In genomic region chr5:100852988-100853449, GRCh38 we compare ENCODE assay signal across 8 cellular contexts. TPM values are rescaled to one million over a fixed set of nuclear protein-coding genes. Genes with fewer than 3 reads are reported as not detected.
DNase-seq lines count a peak whose midpoint lies in the region; ATAC-seq and TF ChIP-seq lines count a peak whose summit lies in the region.
"Had no signal": no experiment of that assay in that cellular context is flagged by ENCODE, and none has a peak within 500 bp of the region (broad histone marks: within the 10 kb centered on the region; RNA-seq: fewer than 3 reads in every experiment).

No MANE protein-coding gene starts in this region.

- peak overlapping the region in 8 of 10 donors; percentile 22 to 87 (median 53) for H3K4me3 Mint-ChIP-seq in naive thymus-derived CD4-positive, alpha-beta T cell
- no peak overlapping the region for H3K4me3 Mint-ChIP-seq in type B pancreatic cell

- peaks cover 9 to 11% of the 10 kb centered on the region in 2 donors for H3K4me1 ChIP-seq in naive thymus-derived CD4-positive, alpha-beta T cell (ENCODE audit: control insufficient read depth in 2 of 2, insufficient read depth in 2 of 2, low read length in 2 of 2)

- ATAC-seq in GM18870 (IDR thresholded peaks at IDR 0.05; ENCODE audit: unreplicated experiment) (peak; percentile 96), HG02610 (IDR thresholded peaks at IDR 0.05; ENCODE audit: unreplicated experiment) (peak; percentile 97)
- peak; percentile 76 for ATAC-seq in naive thymus-derived CD4-positive, alpha-beta T cell

- intact Hi-C loops in naive thymus-derived CD4-positive, alpha-beta T cell (cut with micrococcal nuclease): loop anchor here (1.0 to 2.0 kb wide), 9 partner anchors 8 to 72 kb away; partner anchors contain the start of gene ST8SIA4 (in 1 of the 2)

- no peaks in the 10 kb centered on the region for H3K9me3 Mint-ChIP-seq in naive thymus-derived CD4-positive, alpha-beta T cell
- no peaks in the 10 kb centered on the region for H3K9me3 Mint-ChIP-seq in type B pancreatic cell

- H3K27ac ChIP-seq in naive thymus-derived CD4-positive, alpha-beta T cell (ENCODE audit: low read depth, low read length): no peak overlapping the region

- CTCF ChIA-PET in naive thymus-derived CD4-positive, alpha-beta T cell (lab: Charles Lee): no interaction called here

- H3K4me1 Mint-ChIP-seq in naive thymus-derived CD4-positive, alpha-beta T cell: peaks cover 28 to 45% (median 41%) of the 10 kb centered on the region in 7 donors
- peaks cover 8% of the 10 kb centered on the region for H3K4me1 Mint-ChIP-seq in type B pancreatic cell (ENCODE audit: unreplicated experiment)

- H3K36me3 Mint-ChIP-seq in naive thymus-derived CD4-positive, alpha-beta T cell: peaks cover 7 to 32% (median 18%) of the 10 kb centered on the region in 5 donors
- H3K36me3 Mint-ChIP-seq in type B pancreatic cell: no peaks in the 10 kb centered on the region

- H3K27ac Mint-ChIP-seq in naive thymus-derived CD4-positive, alpha-beta T cell: peak overlapping the region in 8 of 9 donors; percentile 30 to 97 (median 64)
- H3K27ac Mint-ChIP-seq in type B pancreatic cell: no peak overlapping the region

- POLR2A ChIA-PET in naive thymus-derived CD4-positive, alpha-beta T cell (lab: Charles Lee): no interaction called here

- H3K9me3 ChIP-seq in naive thymus-derived CD4-positive, alpha-beta T cell (ENCODE audit: control insufficient read depth in 2 of 3, low read length in 3 of 3): no peaks in the 10 kb centered on the region

- TF ChIP-seq CTCF in type B pancreatic cell (conservative IDR thresholded peaks at IDR 0.05) (no peak), foreskin fibroblast (IDR thresholded peaks at IDR 0.05; ENCODE audit: low read depth, low read length) (no peak)

- peaks cover 0 to 3% (median 0%) of the 10 kb centered on the region in 3 experiments for H3K36me3 ChIP-seq in naive thymus-derived CD4-positive, alpha-beta T cell (ENCODE audit: control insufficient read depth in 2 of 3, insufficient read depth in 3 of 3, low read length in 3 of 3)

- no peak overlapping the region for H3K4me3 ChIP-seq in naive thymus-derived CD4-positive, alpha-beta T cell (ENCODE audit: low read length)
- H3K4me3 ChIP-seq in foreskin fibroblast (ENCODE audit: low read depth in 1 of 2, low read length in 2 of 2): no peak overlapping the region

- H3K27me3 Mint-ChIP-seq in naive thymus-derived CD4-positive, alpha-beta T cell: no peaks in the 10 kb centered on the region
- H3K27me3 Mint-ChIP-seq in type B pancreatic cell: no peaks in the 10 kb centered on the region

- H3K27me3 ChIP-seq in naive thymus-derived CD4-positive, alpha-beta T cell (ENCODE audit: control insufficient read depth in 2 of 2, insufficient read depth in 2 of 2, low read length in 2 of 2): no peaks in the 10 kb centered on the region

- DNase-seq in MV-4-11 (lab: John Stamatoyannopoulos, UW): peak; percentile 98
- DNase-seq in naive thymus-derived CD4-positive, alpha-beta T cell: peak in 2 of 9 donors; percentile 5 to 6
- no peak for DNase-seq in NCI-H2227 treated with DMSO at 0.1 percent for 48 hours (lab: John Stamatoyannopoulos, UW)
- DNase-seq in type B pancreatic cell (ENCODE audit: extremely low spot score, unreplicated experiment): no peak
- DNase-seq in foreskin fibroblast: no peak
- DNase-seq: activated effector memory CD4-positive, alpha-beta T cell treated with anti-CD3 and anti-CD28 coated beads, Interleukin-2, amount 50 U/mL, for 16 hours had no signal

RNA-seq across cellular contexts. Expression of gene ST8SIA4, which starts 50.1 kb away (rescaled TPM):
- 10 to 100 TPM; 17.5 to 54.5 (median 23.4) TPM for total RNA-seq in naive thymus-derived CD4-positive, alpha-beta T cell
- polyA plus RNA-seq in naive thymus-derived CD4-positive, alpha-beta T cell: 1 to 10 TPM; 5.8 to 6.7 TPM
- 18.0 and 21.4 TPM in 2 replicates for total RNA-seq in type B pancreatic cell (ENCODE audit: low replicate concordance)
